In genomic region chr2:235458839-235459273, GRCh38 we compare ENCODE assay signal across 13 cellular contexts. TPM values are rescaled to one million over a fixed set of nuclear protein-coding genes. Genes with fewer than 3 reads are reported as not detected.
DNase-seq lines count a peak whose midpoint lies in the region; TF ChIP-seq lines count a peak whose summit lies in the region.
"Had no signal": no experiment of that assay in that cellular context is flagged by ENCODE, and none has a peak within 500 bp of the region (broad histone marks: within the 10 kb centered on the region; RNA-seq: fewer than 3 reads in every experiment).

No MANE protein-coding gene starts in this region.

- H3K9me3 ChIP-seq in breast epithelium (no peaks in the 10 kb centered on the region), mesenchymal stem cell (ENCODE audit: control insufficient read depth, low read length) (no peaks in the 10 kb centered on the region)
- H3K9me3 ChIP-seq: thoracic aorta had no signal

- H3K23ac ChIP-seq in mesenchymal stem cell (ENCODE audit: low read length in 2 of 2): no peak overlapping the region

- H3K4me1 ChIP-seq in breast epithelium (no peaks in the 10 kb centered on the region), mesenchymal stem cell (ENCODE audit: control insufficient read depth, insufficient read depth, low read depth, low read length) (peaks cover 3% of the 10 kb centered on the region)

- no peak overlapping the region for H4K8ac ChIP-seq in mesenchymal stem cell (ENCODE audit: low read length)

- no peak overlapping the region for H3K4ac ChIP-seq in mesenchymal stem cell (ENCODE audit: low read depth in 1 of 2, low read length in 2 of 2)

- no peak for TF ChIP-seq POLR2A in breast epithelium (IDR thresholded peaks at IDR 0.05)

- no peaks in the 10 kb centered on the region for H3K36me3 ChIP-seq in breast epithelium
- no peaks in the 10 kb centered on the region for H3K36me3 ChIP-seq in mesenchymal stem cell (ENCODE audit: control insufficient read depth in 1 of 2, insufficient read depth in 2 of 2, low read depth in 1 of 2, low read length in 2 of 2)
- H3K36me3 ChIP-seq: thoracic aorta had no signal

- H3K4me3 ChIP-seq in breast epithelium (no peak overlapping the region), mesenchymal stem cell (ENCODE audit: insufficient read depth in 1 of 2, low read depth in 1 of 2, low read length in 2 of 2) (no peak overlapping the region)
- H3K4me3 ChIP-seq: thoracic aorta had no signal

- no peak overlapping the region for H2AK5ac ChIP-seq in mesenchymal stem cell (ENCODE audit: low read length, severe bottlenecking)

- whole genome bisulfite sequencing in mesenchymal stem cell: 75% methylated on average over 7 of the region's 7 CpGs

- no peak overlapping the region for H2BK12ac ChIP-seq in mesenchymal stem cell (ENCODE audit: low read length in 2 of 2)

- intact Hi-C loops in breast epithelium (cut with DNase I; ENCODE audit: low total_unique reads): no loop called here

- DNase-seq in Daoy (ENCODE audit: low read depth): peak; percentile 48
- peak; percentile 70 for DNase-seq in M059J (ENCODE audit: low read depth)
- DNase-seq in breast epithelium (ENCODE audit: low spot score in 2 of 2): peak; percentile 48 to 67
- DNase-seq in mesenchymal stem cell: peak; percentile 53
- DNase-seq in activated CD4-positive, alpha-beta T cell treated with anti-CD3 and anti-CD28 coated beads, Interleukin-2, amount 50 U/mL, for 4 hours: no peak
- no peak for DNase-seq in stimulated activated CD4-positive, alpha-beta T cell treated with anti-CD3 and anti-CD28 coated beads, Interleukin-2, amount 100 ng/mL, for 24 hours
- no peak for DNase-seq in D341Med (ENCODE audit: low spot score)
- no peak for DNase-seq in activated CD4-positive, CD25-positive, alpha-beta regulatory T cell treated with anti-CD3 and anti-CD28 coated beads, Interleukin-2, amount 50 U/mL, for 72 hours
- DNase-seq: activated CD4-positive, alpha-beta T cell treated with anti-CD3 and anti-CD28 coated beads for 36 hours; effector memory CD4-positive, alpha-beta T cell; NCI-H1048; SHP77 had no signal

- H2BK15ac ChIP-seq in mesenchymal stem cell (ENCODE audit: low read depth, poor library complexity, severe bottlenecking): no peak overlapping the region

- H2AFZ ChIP-seq in mesenchymal stem cell (ENCODE audit: low read depth, low read length): no peak overlapping the region

- no peak overlapping the region for H3K4me2 ChIP-seq in mesenchymal stem cell (ENCODE audit: low read length, poor library complexity, severe bottlenecking)

- no peak for TF ChIP-seq CTCF in breast epithelium (IDR thresholded peaks at IDR 0.05)

- H4K91ac ChIP-seq in mesenchymal stem cell (ENCODE audit: low read length): no peak overlapping the region

- no peak overlapping the region for H3K14ac ChIP-seq in mesenchymal stem cell (ENCODE audit: low read length in 2 of 2)

- no peaks in the 10 kb centered on the region for H3K79me1 ChIP-seq in mesenchymal stem cell (replicated peaks; ENCODE audit: low read length, poor library complexity, severe bottlenecking)

- no peak overlapping the region for H2BK5ac ChIP-seq in mesenchymal stem cell (ENCODE audit: low read depth, low read length, poor library complexity, severe bottlenecking)

- H3K27ac ChIP-seq in breast epithelium: peak overlapping the region in 1 of 2 donors; percentile 22
- H3K27ac ChIP-seq in mesenchymal stem cell (ENCODE audit: low read length, poor library complexity, severe bottlenecking): no peak overlapping the region
- H3K27ac ChIP-seq: thoracic aorta had no signal

- H2BK120ac ChIP-seq in mesenchymal stem cell (ENCODE audit: low read depth, low read length): no peak overlapping the region

- H3K27me3 ChIP-seq in breast epithelium (no peaks in the 10 kb centered on the region), mesenchymal stem cell (ENCODE audit: control insufficient read depth in 1 of 2, insufficient read depth in 1 of 2, low read length in 2 of 2) (peaks cover 0 to 24% of the 10 kb centered on the region in 2 experiments)

- H3K18ac ChIP-seq in mesenchymal stem cell (ENCODE audit: low read depth in 1 of 2, low read length in 2 of 2): no peak overlapping the region

- H3K9ac ChIP-seq in mesenchymal stem cell (ENCODE audit: low read length): no peak overlapping the region

RNA-seq across cellular contexts. Expression of gene AGAP1, which starts 35.0 kb away (rescaled TPM):
- 7.2 and 9.3 TPM in 2 replicates for total RNA-seq in Daoy (2014; rRNA removed; shearing (Covaris generic))
- total RNA-seq in M059J (2014; rRNA removed; shearing (Covaris generic)): 6.5 and 8.7 TPM in 2 replicates
- total RNA-seq in breast epithelium: 10 to 100 TPM; 19.7 to 27.1 (median 25.9) TPM
- 19.4 TPM for polyA plus RNA-seq in mesenchymal stem cell (2013, experiment 1 of 2)
- polyA plus RNA-seq in mesenchymal stem cell (2013, experiment 2 of 2): 19.3 TPM

Comparison
In these comparisons a context has a peak if more than half of its experiments do, and no peak if none do; other contexts are left out.
1. DNase-seq: peak in Daoy (single experiment), M059J (single experiment), breast epithelium (2 of 2) and mesenchymal stem cell (single experiment); none in activated CD4-positive, alpha-beta T cell treated with anti-CD3 and anti-CD28 coated beads, Interleukin-2, amount 50 U/mL, for 4 hours (0 of 2), stimulated activated CD4-positive, alpha-beta T cell treated with anti-CD3 and anti-CD28 coated beads, Interleukin-2, amount 100 ng/mL, for 24 hours (0 of 2), D341Med (single experiment) and activated CD4-positive, CD25-positive, alpha-beta regulatory T cell treated with anti-CD3 and anti-CD28 coated beads, Interleukin-2, amount 50 U/mL, for 72 hours (single experiment).